ENCODE assay signal across 28 cellular contexts in the genomic region with DNA sequence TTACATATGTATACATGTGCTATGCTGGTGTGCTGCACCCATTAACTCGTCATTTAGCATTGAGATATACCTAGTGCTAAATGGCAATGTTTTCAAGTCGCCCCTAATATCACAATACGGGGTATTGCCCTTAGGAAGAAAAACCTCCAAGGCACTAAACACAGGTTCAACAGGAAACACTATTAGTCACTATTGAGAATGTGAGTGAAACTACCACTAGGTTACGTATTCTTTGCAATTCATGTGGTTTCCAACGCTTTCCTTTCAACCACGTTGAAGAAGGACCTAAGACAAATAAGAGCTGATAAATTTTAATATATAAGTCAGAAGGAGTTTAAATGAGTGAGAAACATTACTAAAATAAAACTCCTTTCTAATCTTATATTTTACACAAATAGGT.
"Had no signal": no experiment of that assay in that cellular context is flagged by ENCODE, and none has a peak within 500 bp of the region (broad histone marks: within the 10 kb centered on the region; RNA-seq: fewer than 3 reads in every experiment).

No MANE protein-coding gene starts in this region.

- H3K9me3 ChIP-seq: adrenal gland, body of pancreas had no signal

- H3K9me3 Mint-ChIP-seq: activated CD4-positive, alpha-beta memory T cell treated with anti-CD3 and anti-CD28 coated beads for 36 hours; activated CD4-positive, alpha-beta T cell treated with anti-CD3 and anti-CD28 coated beads, Interleukin-2, amount 10 ng/mL, durations not matched to agents 24 days and 14 days; activated naive CD4-positive, alpha-beta T cell treated with anti-CD3 and anti-CD28 coated beads, Interleukin-2, amount 50 U/mL, for 24 hours; activated naive CD8-positive, alpha-beta T cell treated with anti-CD3 and anti-CD28 coated beads for 36 hours; activated naive CD8-positive, alpha-beta T cell treated with anti-CD3 and anti-CD28 coated beads, Interleukin-2, amount 50 U/mL, for 24 hours; activated T-helper 1 cell treated with anti-CD3 and anti-CD28 coated beads, Interleukin-12 subunit alpha, Interleukin-12 subunit beta, Interleukin-2, Interleukin-4 antibody, amounts not matched to agents 30 ng/mL and 10 ng/mL and 1 ng/mL, durations not matched to agents 14 hours and 24 hours and 36 hours had no signal

- DNase-seq: activated CD4-positive, alpha-beta memory T cell treated with anti-CD3 and anti-CD28 coated beads for 36 hours; activated CD4-positive, alpha-beta T cell treated with anti-CD3 and anti-CD28 coated beads for 36 hours; activated CD4-positive, alpha-beta T cell treated with anti-CD3 and anti-CD28 coated beads, Interleukin-2, amount 10 ng/mL, durations not matched to agents 24 days and 14 days; activated CD4-positive, CD25-positive, alpha-beta regulatory T cell; activated CD4-positive, CD25-positive, alpha-beta regulatory T cell treated with anti-CD3 and anti-CD28 coated beads, Interleukin-2, amount 50 U/mL, for 72 hours; activated CD8-positive, alpha-beta memory T cell treated with anti-CD3 and anti-CD28 coated beads, Interleukin-2, amount 10 ng/mL, durations not matched to agents 7 days and 5 days; activated CD8-positive, alpha-beta memory T cell treated with anti-CD3 and anti-CD28 coated beads, Interleukin-2, amount 50 U/mL, for 4 hours; activated CD8-positive, alpha-beta T cell treated with anti-CD3 and anti-CD28 coated beads, Interleukin-2, amount 10 ng/mL, durations not matched to agents 7 days and 5 days; activated effector memory CD4-positive, alpha-beta T cell treated with anti-CD3 and anti-CD28 coated beads, Interleukin-2, amount 50 U/mL, for 16 hours; activated naive CD4-positive, alpha-beta T cell treated with anti-CD3 and anti-CD28 coated beads for 36 hours; activated naive CD8-positive, alpha-beta T cell treated with anti-CD3 and anti-CD28 coated beads for 36 hours; activated naive CD8-positive, alpha-beta T cell treated with anti-CD3 and anti-CD28 coated beads, Interleukin-2, amount 50 U/mL, for 24 hours; activated T-cell treated with anti-CD3 and anti-CD28 coated beads, Interleukin-2, amount 50 U/mL, for 1 hour; activated T-cell treated with anti-CD3 and anti-CD28 coated beads, Interleukin-2, amount 50 U/mL, for 48 hours; adrenal gland; amygdala; aorta; body of pancreas; caudate nucleus; effector CD8-positive, alpha-beta T cell; endodermal cell; foreskin fibroblast; head of caudate nucleus; hippocampal formation had no signal

- H3K36me3 ChIP-seq: adrenal gland had no signal

- H3K27me3 ChIP-seq: adrenal gland, body of pancreas had no signal

- H3K4me3 ChIP-seq: adrenal gland, body of pancreas had no signal

- H3K4me3 Mint-ChIP-seq: activated CD4-positive, alpha-beta memory T cell treated with anti-CD3 and anti-CD28 coated beads for 36 hours; activated CD4-positive, alpha-beta T cell treated with anti-CD3 and anti-CD28 coated beads for 36 hours; activated CD4-positive, alpha-beta T cell treated with anti-CD3 and anti-CD28 coated beads, Interleukin-2, amount 10 ng/mL, durations not matched to agents 24 days and 14 days; activated CD8-positive, alpha-beta memory T cell treated with anti-CD3 and anti-CD28 coated beads, Interleukin-2, amount 10 ng/mL, durations not matched to agents 7 days and 5 days; activated CD8-positive, alpha-beta T cell treated with anti-CD3 and anti-CD28 coated beads, Interleukin-2, amount 10 ng/mL, durations not matched to agents 7 days and 5 days; activated naive CD4-positive, alpha-beta T cell treated with anti-CD3 and anti-CD28 coated beads for 36 hours; activated naive CD4-positive, alpha-beta T cell treated with anti-CD3 and anti-CD28 coated beads, Interleukin-2, amount 50 U/mL, for 24 hours; activated naive CD8-positive, alpha-beta T cell treated with anti-CD3 and anti-CD28 coated beads for 36 hours; activated naive CD8-positive, alpha-beta T cell treated with anti-CD3 and anti-CD28 coated beads, Interleukin-2, amount 50 U/mL, for 24 hours; activated T-helper 1 cell treated with anti-CD3 and anti-CD28 coated beads, Interleukin-12 subunit alpha, Interleukin-12 subunit beta, Interleukin-2, Interleukin-4 antibody, amounts not matched to agents 30 ng/mL and 10 ng/mL and 1 ng/mL, durations not matched to agents 14 hours and 24 hours and 36 hours; endodermal cell had no signal

- H3K4me1 ChIP-seq: adrenal gland, body of pancreas had no signal

- H3K27ac Mint-ChIP-seq: activated CD4-positive, alpha-beta memory T cell treated with anti-CD3 and anti-CD28 coated beads for 36 hours; activated CD4-positive, alpha-beta T cell treated with anti-CD3 and anti-CD28 coated beads for 36 hours; activated CD4-positive, alpha-beta T cell treated with anti-CD3 and anti-CD28 coated beads, Interleukin-2, amount 10 ng/mL, durations not matched to agents 24 days and 14 days; activated CD8-positive, alpha-beta memory T cell treated with anti-CD3 and anti-CD28 coated beads, Interleukin-2, amount 10 ng/mL, durations not matched to agents 7 days and 5 days; activated CD8-positive, alpha-beta T cell treated with anti-CD3 and anti-CD28 coated beads, Interleukin-2, amount 10 ng/mL, durations not matched to agents 7 days and 5 days; activated naive CD4-positive, alpha-beta T cell treated with anti-CD3 and anti-CD28 coated beads for 36 hours; activated naive CD4-positive, alpha-beta T cell treated with anti-CD3 and anti-CD28 coated beads, Interleukin-2, amount 50 U/mL, for 24 hours; activated naive CD8-positive, alpha-beta T cell treated with anti-CD3 and anti-CD28 coated beads for 36 hours; activated naive CD8-positive, alpha-beta T cell treated with anti-CD3 and anti-CD28 coated beads, Interleukin-2, amount 50 U/mL, for 24 hours; activated T-helper 1 cell treated with anti-CD3 and anti-CD28 coated beads, Interleukin-12 subunit alpha, Interleukin-12 subunit beta, Interleukin-2, Interleukin-4 antibody, amounts not matched to agents 30 ng/mL and 10 ng/mL and 1 ng/mL, durations not matched to agents 14 hours and 24 hours and 36 hours; activated T-helper 2 cell treated with anti-CD3 and anti-CD28 coated beads, Interferon-gamma antibody, Interleukin-2, Interleukin-4, amounts not matched to agents 10 μg/mL and 5 μg/mL and 100 μg/mL, durations not matched to agents 14 hours and 24 hours and 36 hours; endodermal cell had no signal

- ATAC-seq: activated CD4-positive, alpha-beta T cell treated with anti-CD3 and anti-CD28 coated beads for 36 hours; activated CD8-positive, alpha-beta memory T cell treated with anti-CD3 and anti-CD28 coated beads, Interleukin-2, amount 10 ng/mL, durations not matched to agents 7 days and 5 days; activated CD8-positive, alpha-beta T cell treated with anti-CD3 and anti-CD28 coated beads, Interleukin-2, amount 10 ng/mL, durations not matched to agents 7 days and 5 days; activated naive CD8-positive, alpha-beta T cell treated with anti-CD3 and anti-CD28 coated beads, Interleukin-2, amount 50 U/mL, for 24 hours; body of pancreas; esophagus mucosa had no signal

- H3K27me3 Mint-ChIP-seq: activated CD4-positive, alpha-beta memory T cell treated with anti-CD3 and anti-CD28 coated beads for 36 hours; activated CD4-positive, alpha-beta T cell treated with anti-CD3 and anti-CD28 coated beads for 36 hours; activated CD4-positive, alpha-beta T cell treated with anti-CD3 and anti-CD28 coated beads, Interleukin-2, amount 10 ng/mL, durations not matched to agents 24 days and 14 days; activated CD8-positive, alpha-beta memory T cell treated with anti-CD3 and anti-CD28 coated beads, Interleukin-2, amount 10 ng/mL, durations not matched to agents 7 days and 5 days; activated naive CD4-positive, alpha-beta T cell treated with anti-CD3 and anti-CD28 coated beads, Interleukin-2, amount 50 U/mL, for 24 hours; activated naive CD8-positive, alpha-beta T cell treated with anti-CD3 and anti-CD28 coated beads for 36 hours; activated naive CD8-positive, alpha-beta T cell treated with anti-CD3 and anti-CD28 coated beads, Interleukin-2, amount 50 U/mL, for 24 hours had no signal

- H3K27ac ChIP-seq: adrenal gland, body of pancreas had no signal

- H3K4me1 Mint-ChIP-seq: activated CD4-positive, alpha-beta T cell treated with anti-CD3 and anti-CD28 coated beads for 36 hours; activated CD4-positive, alpha-beta T cell treated with anti-CD3 and anti-CD28 coated beads, Interleukin-2, amount 10 ng/mL, durations not matched to agents 24 days and 14 days; activated CD8-positive, alpha-beta memory T cell treated with anti-CD3 and anti-CD28 coated beads, Interleukin-2, amount 10 ng/mL, durations not matched to agents 7 days and 5 days; activated naive CD4-positive, alpha-beta T cell treated with anti-CD3 and anti-CD28 coated beads, Interleukin-2, amount 50 U/mL, for 24 hours; activated naive CD8-positive, alpha-beta T cell treated with anti-CD3 and anti-CD28 coated beads for 36 hours; activated naive CD8-positive, alpha-beta T cell treated with anti-CD3 and anti-CD28 coated beads, Interleukin-2, amount 50 U/mL, for 24 hours; endodermal cell had no signal

- H3K36me3 Mint-ChIP-seq: activated CD4-positive, alpha-beta memory T cell treated with anti-CD3 and anti-CD28 coated beads for 36 hours; activated CD8-positive, alpha-beta memory T cell treated with anti-CD3 and anti-CD28 coated beads, Interleukin-2, amount 10 ng/mL, durations not matched to agents 7 days and 5 days; activated naive CD4-positive, alpha-beta T cell treated with anti-CD3 and anti-CD28 coated beads, Interleukin-2, amount 50 U/mL, for 24 hours; activated naive CD8-positive, alpha-beta T cell treated with anti-CD3 and anti-CD28 coated beads for 36 hours had no signal
